Comparison of ENCODE assay signal across 17 cellular contexts in the genomic region with DNA sequence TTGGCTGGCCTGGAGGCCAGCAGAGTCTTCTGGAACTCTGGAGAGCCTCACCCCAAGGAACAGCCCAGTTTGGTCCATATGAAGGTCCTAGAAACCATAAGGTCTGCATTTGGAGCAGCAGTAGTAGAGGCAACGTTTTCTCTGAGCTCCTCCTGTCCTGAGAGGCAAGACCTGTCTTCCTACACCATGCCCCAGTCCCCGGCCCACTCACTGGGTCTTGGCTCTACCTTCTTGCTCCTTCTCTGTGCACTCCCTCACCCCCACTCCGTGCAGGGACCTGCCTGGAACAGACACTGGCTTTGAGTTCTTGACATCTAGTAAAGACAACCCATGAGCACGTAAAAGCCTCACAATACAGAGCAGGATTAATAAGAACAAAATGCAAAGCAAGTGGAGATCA.
"Had no signal": no experiment of that assay in that cellular context is flagged by ENCODE, and none has a peak within 500 bp of the region (broad histone marks: within the 10 kb centered on the region; RNA-seq: fewer than 3 reads in every experiment).

No MANE protein-coding gene starts in this region.

- ATAC-seq: Panc1, PC-3 had no signal

- H3K4me2 ChIP-seq: SK-N-SH had no signal

- DNase-seq: KBM-7, MV-4-11, NCI-H1048, NCI-H1105, NCI-H1417, NCI-H1436 treated with DMSO at 0.1 percent for 48 hours, NCI-H187 treated with DMSO at 0.1 percent for 48 hours, NCI-H2029 treated with DMSO at 0.1 percent for 48 hours, NCI-H2171 treated with DMSO at 0.1 percent for 48 hours, NCI-H526 treated with DMSO at 0.1 percent for 48 hours, NCI-H748 treated with DMSO at 0.1 percent for 48 hours, PC-3, SHP77, SK-N-SH had no signal

- H3K9me3 ChIP-seq: SK-N-SH had no signal

- H3K9ac ChIP-seq: SK-N-SH had no signal

- H3K27ac ChIP-seq: HL-60, RWPE1 had no signal
